8 cellular contexts compared by ENCODE assay signal in genomic region chr11:18394300-18394927, GRCh38. TPM values are rescaled to one million over a fixed set of nuclear protein-coding genes. Genes with fewer than 3 reads are reported as not detected.
A peak's percentile ranks its signal among the peaks of the same experiment; 100 is the strongest.
DNase-seq lines count a peak whose midpoint lies in the region; ATAC-seq and TF ChIP-seq lines count a peak whose summit lies in the region.

LDHA (plus strand) TSS chr11:18394563; CDS start chr11:18396843, 2,280 bp downstream.

- peak; percentile 95 for DNase-seq in Ammon's horn (ENCODE audit: low spot score)
- peak; percentile 93 for DNase-seq in GM19238 (ENCODE audit: insufficient read length, low spot score)
- DNase-seq in NCI-H510A treated with DMSO at 0.1 percent for 48 hours (lab: John Stamatoyannopoulos, UW) = peak; percentile 74
- peak; percentile 99 to 100 for DNase-seq in activated CD4-positive, alpha-beta T cell treated with anti-CD3 and anti-CD28 coated beads for 24 hours (ENCODE audit: low read depth in 2 of 2)
- DNase-seq in chondrocyte (ENCODE audit: low spot score) = peak; percentile 98
- DNase-seq in kidney glomerular epithelial cell (lab: John Stamatoyannopoulos, UW) = peak; percentile 93
- peak; percentile 98 to 99 for DNase-seq in stimulated activated CD4-positive, alpha-beta T cell treated with anti-CD3 and anti-CD28 coated beads, Interleukin-15, amount 100 ng/mL, for 48 hours (ENCODE audit: low read depth in 2 of 2)

- H3K9me3 Mint-ChIP-seq in chondrocyte (ENCODE audit: low read depth) = no peaks in the 10 kb centered on the region

- peaks cover 56% of the 10 kb centered on the region for H3K4me1 Mint-ChIP-seq in chondrocyte (ENCODE audit: low read depth)

- H3K27me3 Mint-ChIP-seq in chondrocyte (ENCODE audit: low read depth) = no peaks in the 10 kb centered on the region

- H3K27ac Mint-ChIP-seq in chondrocyte (ENCODE audit: unreplicated experiment) = peak within 1 kb of the TSS; percentile 95

- peak within 1 kb of the TSS; percentile 98 for H3K4me3 Mint-ChIP-seq in chondrocyte (ENCODE audit: unreplicated experiment)

- peak; percentile 72 for ATAC-seq in HG03439 (IDR thresholded peaks at IDR 0.05; ENCODE audit: unreplicated experiment)

- peaks cover 23% of the 10 kb centered on the region for H3K36me3 Mint-ChIP-seq in chondrocyte (ENCODE audit: low read depth)

- TF ChIP-seq CTCF in chondrocyte (IDR thresholded peaks at IDR 0.05) = no peak

RNA-seq across cellular contexts. Expression of gene LDHA, which starts in this region (rescaled TPM):
- 427 to 1,078 TPM (median 1,049 TPM) in 3 replicates for total RNA-seq in chondrocyte

Comparison
In these comparisons a context has a peak if more than half of its experiments do, and no peak if none do; other contexts are left out.
1. Peak in every context shown above with its lines: DNase-seq and ATAC-seq.